ENCODE assay signal across 13 cellular contexts in the genomic region with DNA sequence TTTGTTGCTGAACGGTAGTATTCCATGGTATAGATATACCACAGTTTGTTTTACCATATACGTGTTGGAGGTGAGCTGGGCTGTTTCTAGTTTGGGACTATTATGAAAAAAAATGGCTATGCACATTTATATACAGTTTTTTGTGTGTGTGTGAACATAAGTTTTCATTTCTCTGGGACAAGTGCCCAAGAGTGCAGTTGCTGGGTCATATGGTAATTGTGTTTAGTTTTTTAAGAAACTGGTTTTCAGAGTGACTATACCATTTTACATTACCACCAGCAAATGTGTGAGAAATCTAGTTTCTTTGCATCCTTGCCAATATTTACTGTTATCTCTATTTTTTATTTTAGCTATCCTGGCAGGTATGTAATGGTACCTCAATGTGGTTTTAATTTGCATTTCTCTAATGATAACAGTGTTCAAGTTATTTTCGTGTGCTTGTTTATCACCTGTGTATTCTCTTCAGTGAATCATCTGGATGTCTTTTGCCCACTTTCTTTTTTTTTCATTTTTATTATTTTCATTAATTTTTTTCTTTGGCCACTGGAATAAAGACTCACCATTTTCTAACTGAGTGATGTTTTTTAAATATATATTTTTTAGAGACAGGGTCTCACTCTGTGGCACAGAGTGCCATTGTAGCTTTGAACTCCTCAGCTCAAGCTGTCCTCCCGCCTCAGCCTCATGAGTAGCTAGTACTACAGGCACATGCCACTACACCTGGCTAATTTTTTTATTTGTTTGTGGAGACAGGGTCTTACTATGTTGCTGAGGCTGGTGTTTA.
DNase-seq lines count a peak whose midpoint lies in the region; ATAC-seq, FAIRE-seq and TF ChIP-seq lines count a peak whose summit lies in the region.
"Had no signal": no experiment of that assay in that cellular context is flagged by ENCODE, and none has a peak within 500 bp of the region (broad histone marks: within the 10 kb centered on the region; RNA-seq: fewer than 3 reads in every experiment).

No MANE protein-coding gene starts in this region.

- no peak for FAIRE-seq in GM12878 (lab: Jason Lieb, UNC)

- H3K27me3 Mint-ChIP-seq in mesothelial cell of epicardium (ENCODE audit: low read depth), result no peaks in the 10 kb centered on the region

- peaks cover 36 to 75% of the 10 kb centered on the region in 2 experiments for H3K79me1 ChIP-seq in IMR-90 (ENCODE audit: low read depth in 1 of 2, low read length in 2 of 2)

- peak overlapping the region; percentile 31 for H2AK5ac ChIP-seq in IMR-90 (ENCODE audit: low read depth, low read length)

- H3K9me3 ChIP-seq in DND-41 (ENCODE audit: insufficient read depth, low read length, severe bottlenecking), result no peaks in the 10 kb centered on the region
- H3K9me3 ChIP-seq in IMR-90 (ENCODE audit: control insufficient read depth, insufficient read depth, low read length), result no peaks in the 10 kb centered on the region
- no peaks in the 10 kb centered on the region for H3K9me3 ChIP-seq in GM12878 (replicated peaks; ENCODE audit: control insufficient read depth, insufficient read depth, low read length)
- no peaks in the 10 kb centered on the region for H3K9me3 ChIP-seq in heart left ventricle
- H3K9me3 ChIP-seq in testis, result no peaks in the 10 kb centered on the region
- H3K9me3 ChIP-seq: upper lobe of left lung had no signal

- peak overlapping the region in 1 of 2 experiments; percentile 33; a peak in 1 of 4 replicates for H4K8ac ChIP-seq in IMR-90 (ENCODE audit: low read depth in 2 of 2, low read length in 2 of 2)

- H2BK120ac ChIP-seq in IMR-90 (ENCODE audit: low read depth, low read length), result no peak overlapping the region

- H3K9me1 ChIP-seq in IMR-90 (ENCODE audit: insufficient read depth, low read length), result peaks cover 3% of the 10 kb centered on the region; the same call in 1 of the 2 replicates

- H2BK15ac ChIP-seq in IMR-90 (ENCODE audit: low read depth, low read length), result no peak overlapping the region

- peak overlapping the region; percentile 43; the same call in 1 of the 2 replicates for H3K14ac ChIP-seq in IMR-90 (replicated peaks; ENCODE audit: low read depth, low read length)

- CTCF ChIA-PET in IMR-90 (lab: Yijun Ruan, JAX), result no interaction called here
- CTCF ChIA-PET in GM12878 (lab: Yijun Ruan, JAX), result interaction anchor here (0.7 to 1.5 kb wide), 5 partner anchors 10 to 156 kb away, joined by 3 to 4 read pairs (median 3); no protein-coding TSS in a partner anchor

- H3K9ac ChIP-seq in DND-41 (ENCODE audit: low read depth, low read length), result peak overlapping the region; percentile 10; the same call in 1 of the 2 replicates
- H3K9ac ChIP-seq in IMR-90 (ENCODE audit: low read depth, low read length), result no peak overlapping the region
- no peak overlapping the region for H3K9ac ChIP-seq in GM12878 (ENCODE audit: control insufficient read depth, insufficient read depth, low read length)

- H3K9me3 Mint-ChIP-seq in mesothelial cell of epicardium, result peaks cover 3% of the 10 kb centered on the region

- no peak overlapping the region for H3K4me3 Mint-ChIP-seq in mesothelial cell of epicardium

- H4K20me1 ChIP-seq in DND-41 (ENCODE audit: insufficient read depth, low read length) (0 out of 2 replicates have a peak, but pooled peaks cover 4% of the 10 kb centered on the region), IMR-90 (ENCODE audit: insufficient read depth, low read length) (peaks cover 37% of the 10 kb centered on the region), GM12878 (ENCODE audit: control insufficient read depth, insufficient read depth) (no peaks in the 10 kb centered on the region)

- WGBS in IMR-90 (ENCODE audit: extremely low coverage in 2 of 2, insufficient read length in 1 of 2), 2 experiments, result no CpG with 5 or more reads among the region's 4 CpGs
- WGBS in GM12878 (ENCODE audit: insufficient coverage, insufficient replicate concordance, low lambda C conversion rate, missing lambda C conversion rate), result 35% methylated on average over 4 of the region's 4 CpGs
- 84 to 92% (median 86%) methylated on average over 4 of the region's 4 CpGs for WGBS in heart left ventricle, 4 donors
- 85 to 87% methylated on average over 4 of the region's 4 CpGs for WGBS in testis, 2 donors

- H4K91ac ChIP-seq in IMR-90 (ENCODE audit: insufficient read depth, low read depth, low read length), result no peak overlapping the region

- TF ChIP-seq POLR2A in IMR-90 (IDR thresholded peaks at IDR 0.05; ENCODE audit: low read depth, low read length), result no peak
- TF ChIP-seq POLR2A in GM12878 (IDR thresholded peaks at IDR 0.05; ENCODE audit: low read depth, low read length), result no peak
- no peak for TF ChIP-seq POLR2A in heart left ventricle (IDR thresholded peaks at IDR 0.05)
- TF ChIP-seq POLR2A in testis (IDR thresholded peaks at IDR 0.05), result no peak

- H3K36me3 Mint-ChIP-seq in mesothelial cell of epicardium, result peaks cover 8% of the 10 kb centered on the region

- in situ Hi-C loops in IMR-90 (cut with MboI; ENCODE audit: low sequenced_read_pairs) (no loop called here), GM12878 (cut with MboI) (no loop called here)

- dilution Hi-C loops in IMR-90 (cut with HindIII; ENCODE audit: low sequenced_read_pairs, unreplicated experiment), result no loop called here

- H3K4me1 ChIP-seq in DND-41 (ENCODE audit: insufficient read depth, low read length) (peaks cover 65% of the 10 kb centered on the region), IMR-90 (ENCODE audit: control insufficient read depth, insufficient read depth, low read length) (peaks cover 10% of the 10 kb centered on the region), GM12878 (ENCODE audit: control insufficient read depth, insufficient read depth, low read length) (peaks cover 19% of the 10 kb centered on the region), heart left ventricle (peaks cover 0 to 18% (median 0%) of the 10 kb centered on the region in 12 donors), testis (peaks cover 4% of the 10 kb centered on the region)

- H3K4me1 Mint-ChIP-seq in mesothelial cell of epicardium, result peaks cover 25% of the 10 kb centered on the region

- TF ChIP-seq EP300 in GM12878 (IDR thresholded peaks at IDR 0.05; ENCODE audit: borderline replicate concordance in 1 of 2, control insufficient read depth in 1 of 2, low read depth in 2 of 2, low read length in 2 of 2), result no peak

- H3K4me3 ChIP-seq in DND-41 (ENCODE audit: low read depth in 1 of 2, low read length in 2 of 2) (no peak overlapping the region; a peak in 1 of 4 replicates), IMR-90 (ENCODE audit: insufficient read depth, low read depth, low read length) (no peak overlapping the region), GM12878 (peak overlapping the region; percentile 27; the same call in 1 of the 2 replicates), heart left ventricle (no peak overlapping the region), testis (no peak overlapping the region)
- H3K4me3 ChIP-seq: upper lobe of left lung had no signal

- H4K5ac ChIP-seq in IMR-90 (ENCODE audit: low read depth, low read length), result no peak overlapping the region

- TF ChIP-seq RAD21 in IMR-90 (IDR thresholded peaks at IDR 0.05; ENCODE audit: low read length) (no peak), GM12878 (IDR thresholded peaks at IDR 0.05; ENCODE audit: insufficient read depth, low read depth, low read length) (no peak)

- POLR2A ChIA-PET in IMR-90 (lab: Charles Lee; ENCODE audit: unreplicated experiment), result no interaction called here
- POLR2A ChIA-PET in GM12878 (lab: Charles Lee), result interaction anchor here (1.1 kb wide), 1 partner anchor 55 kb away, joined by 3 read pairs; no protein-coding TSS in a partner anchor

- H3K56ac ChIP-seq in IMR-90 (ENCODE audit: extremely low read depth, insufficient read depth, low read length), result no peak overlapping the region

- H3K23ac ChIP-seq in IMR-90 (ENCODE audit: low read depth, low read length), result no peak overlapping the region

- TF ChIP-seq CTCF in DND-41 (IDR thresholded peaks at IDR 0.05; ENCODE audit: borderline replicate concordance, extremely low read depth, low read length, poor library complexity, severe bottlenecking) (no peak), IMR-90 (conservative IDR thresholded peaks at IDR 0.05; ENCODE audit: low read depth, low read length) (no peak), GM12878 (IDR thresholded peaks at IDR 0.05 in 2 of 3, conservative IDR thresholded peaks at IDR 0.05 in 1 of 3; ENCODE audit: control insufficient read depth in 2 of 3, extremely low read depth in 1 of 3, insufficient read depth in 1 of 3, low read depth in 3 of 3, low read length in 3 of 3) (no peak), mesothelial cell of epicardium (IDR thresholded peaks at IDR 0.05; ENCODE audit: unreplicated experiment) (no peak), heart left ventricle (IDR thresholded peaks at IDR 0.05) (no peak), testis (IDR thresholded peaks at IDR 0.05) (no peak)

- peak overlapping the region; percentile 78 for H3K27ac Mint-ChIP-seq in mesothelial cell of epicardium

- SMC1A ChIA-PET in GM12878 (lab: Charles Lee; ENCODE audit: uncharacterized antibody, unreplicated experiment), result interaction anchor here (0.7 to 2.9 kb wide), 13 partner anchors 11 to 118 kb away, joined by 3 to 14 read pairs (median 4); no protein-coding TSS in a partner anchor

- no peak for DNase-seq in DND-41
- DNase-seq in IMR-90, result no peak
- peak; percentile 27 for DNase-seq in GM12878 (ENCODE audit: low read depth, low spot score)
- DNase-seq in mesothelial cell of epicardium (ENCODE audit: low spot score in 2 of 2, unreplicated experiment in 2 of 2), result no peak
- DNase-seq in heart left ventricle, result no peak
- no peak for DNase-seq in testis
- no peak for DNase-seq in inferior parietal cortex (ENCODE audit: extremely low spot score)
- DNase-seq: NCI-H446; nucleus accumbens; RPMI8226; stimulated activated CD4-positive, alpha-beta T cell treated with anti-CD3 and anti-CD28 coated beads, Interleukin-12 subunit alpha, Interleukin-12 subunit beta, amount 100 ng/mL, for 4 hours; upper lobe of left lung had no signal

- H3K36me3 ChIP-seq in DND-41 (ENCODE audit: insufficient read depth, low read length) (no peaks in the 10 kb centered on the region; the same call in 1 of the 2 replicates), IMR-90 (ENCODE audit: control insufficient read depth, insufficient read depth, low read length) (peaks cover 2% of the 10 kb centered on the region; the same call in 1 of the 2 replicates), GM12878 (ENCODE audit: control insufficient read depth in 2 of 2, insufficient read depth in 2 of 2, low read length in 1 of 2) (no peaks in the 10 kb centered on the region), heart left ventricle (peaks cover 0 to 4% (median 0%) of the 10 kb centered on the region in 9 donors), testis (ENCODE audit: low read depth, missing control alignments) (no peaks in the 10 kb centered on the region)
- H3K36me3 ChIP-seq: upper lobe of left lung had no signal

- ATAC-seq in DND-41 (ENCODE audit: insufficient read depth, low read depth), result peak; percentile 58
- ATAC-seq in IMR-90 (ENCODE audit: low read depth), result no peak; the same call in 1 of the 2 replicates
- peak; percentile 72 for ATAC-seq in GM12878
- no peak for ATAC-seq in heart left ventricle
- no peak for ATAC-seq in HG03196 (IDR thresholded peaks at IDR 0.05; ENCODE audit: unreplicated experiment)

- RAD21 ChIA-PET in GM12878 (lab: Charles Lee; ENCODE audit: unreplicated experiment), result interaction anchor here (1.1 to 1.5 kb wide), 4 partner anchors 23 to 115 kb away, joined by 3 to 8 read pairs (median 4); no protein-coding TSS in a partner anchor

- H3K79me2 ChIP-seq in DND-41 (ENCODE audit: insufficient read depth, low read length) (peaks cover 82% of the 10 kb centered on the region), GM12878 (ENCODE audit: control insufficient read depth, insufficient read depth, low read length) (peaks cover 69% of the 10 kb centered on the region)

- H2AFZ ChIP-seq in DND-41 (ENCODE audit: low read depth, low read length) (no peak overlapping the region), IMR-90 (replicated peaks; ENCODE audit: low read length, poor library complexity) (no peak overlapping the region), GM12878 (ENCODE audit: control insufficient read depth, low read depth, low read length) (no peak overlapping the region)

- no peak overlapping the region for H2AK9ac ChIP-seq in IMR-90 (replicated peaks; ENCODE audit: low read depth, low read length, poor library complexity)

- peak overlapping the region; percentile 40 for H2BK5ac ChIP-seq in IMR-90 (ENCODE audit: low read depth, low read length, poor library complexity, severe bottlenecking)

- H2BK20ac ChIP-seq in IMR-90 (ENCODE audit: low read depth, low read length), result no peak overlapping the region

- H3K27me3 ChIP-seq in DND-41 (ENCODE audit: insufficient read depth, low read length, poor library complexity) (no peaks in the 10 kb centered on the region), IMR-90 (ENCODE audit: control insufficient read depth, insufficient read depth, low read length) (no peaks in the 10 kb centered on the region), GM12878 (replicated peaks in 1 of 2; ENCODE audit: control insufficient read depth in 2 of 2, insufficient read depth in 2 of 2, low read length in 1 of 2) (no peaks in the 10 kb centered on the region), heart left ventricle (no peaks in the 10 kb centered on the region), testis (no peaks in the 10 kb centered on the region)
- H3K27me3 ChIP-seq: upper lobe of left lung had no signal

- H3K18ac ChIP-seq in IMR-90 (ENCODE audit: low read depth, low read length), result no peak overlapping the region

- H3K4me2 ChIP-seq in DND-41 (ENCODE audit: insufficient read depth, low read length), result peak overlapping the region; percentile 45; the same call in 1 of the 2 replicates
- H3K4me2 ChIP-seq in IMR-90 (ENCODE audit: low read depth, low read length), result no peak overlapping the region
- peak overlapping the region; percentile 49 for H3K4me2 ChIP-seq in GM12878 (ENCODE audit: control insufficient read depth, insufficient read depth)

- H3K27ac ChIP-seq in DND-41 (ENCODE audit: low read length) (peak overlapping the region; percentile 75), IMR-90 (ENCODE audit: insufficient read depth, low read length) (peak overlapping the region; percentile 45), GM12878 (ENCODE audit: control insufficient read depth, insufficient read depth) (peak overlapping the region; percentile 56), heart left ventricle (no peak overlapping the region), testis (no peak overlapping the region)
- H3K27ac ChIP-seq: upper lobe of left lung had no signal

- intact Hi-C loops in IMR-90 (cut with micrococcal nuclease), result no loop called here
- intact Hi-C loops in GM12878 (cut with micrococcal nuclease; ENCODE audit: unreplicated experiment), result no loop called here
- intact Hi-C loops in heart left ventricle (cut with DNase I), result no loop called here
- intact Hi-C loops in testis (cut with DNase I; ENCODE audit: low total_unique reads), result no loop called here

- H3K4ac ChIP-seq in IMR-90 (ENCODE audit: low read depth, low read length), result 0 out of 2 replicates have a peak overlapping the region, but pooled peaks have one; percentile 61

- BruUV-seq in IMR-90 (replicated peaks; lab: Mats Ljungman, UMichigan) (no TSS peak), GM12878 (replicated peaks; lab: Mats Ljungman, UMichigan) (no TSS peak)

Comparison
In these comparisons a context has a peak if more than half of its experiments do, and no peak if none do; other contexts are left out.
1. ATAC-seq: peak in DND-41 (single experiment) and GM12878 (single experiment); none in IMR-90 (single experiment), heart left ventricle (0 of 4) and HG03196 (single experiment).
2. H3K27ac ChIP-seq: peak in DND-41 (single experiment), IMR-90 (single experiment) and GM12878 (single experiment); none in heart left ventricle (0 of 12) and testis (0 of 2).